ENCODE assay signal across 21 cellular contexts in genomic region chr1:48652334-48652733, GRCh38.
DNase-seq lines count a peak whose midpoint lies in the region; ATAC-seq, FAIRE-seq and TF ChIP-seq lines count a peak whose summit lies in the region.
"Had no signal": no experiment of that assay in that cellular context is flagged by ENCODE, and none has a peak within 500 bp of the region (broad histone marks: within the 10 kb centered on the region; RNA-seq: fewer than 3 reads in every experiment).

No MANE protein-coding gene starts in this region.

- DNase-seq in kidney, result no peak
- no peak for DNase-seq in activated naive CD8-positive, alpha-beta T cell treated with anti-CD3 and anti-CD28 coated beads, Interleukin-2, amount 50 U/mL, for 24 hours
- no peak for DNase-seq in amygdala (lab: John Stamatoyannopoulos, UW)
- DNase-seq: ACHN; BE2C; CD4-positive, alpha-beta memory T cell; DMS153; DMS79; GDM1; GOT3; H7; HFFc6 had no signal

- H3K36me3 Mint-ChIP-seq in activated naive CD8-positive, alpha-beta T cell treated with anti-CD3 and anti-CD28 coated beads, Interleukin-2, amount 50 U/mL, for 24 hours (ENCODE audit: low read depth), result no peaks in the 10 kb centered on the region
- H3K36me3 Mint-ChIP-seq: CD14-positive monocyte; CD4-positive, alpha-beta memory T cell had no signal

- FAIRE-seq in kidney (lab: Jason Lieb, UNC), result no peak
- FAIRE-seq: A204.1, GM19239 had no signal

- H3K27ac Mint-ChIP-seq in activated naive CD8-positive, alpha-beta T cell treated with anti-CD3 and anti-CD28 coated beads, Interleukin-2, amount 50 U/mL, for 24 hours, result no peak overlapping the region
- H3K27ac Mint-ChIP-seq: CD14-positive monocyte; CD4-positive, alpha-beta memory T cell; HFFc6 had no signal

- peaks cover 7 to 9% of the 10 kb centered on the region in 2 donors for H3K4me1 ChIP-seq in kidney (ENCODE audit: control insufficient read depth in 1 of 2, insufficient read depth in 1 of 2, low read depth in 1 of 2, low read length in 2 of 2)

- ATAC-seq in GM18508 (IDR thresholded peaks at IDR 0.05; ENCODE audit: insufficient read depth, unreplicated experiment), result peak; percentile 36
- ATAC-seq in GM19025 (IDR thresholded peaks at IDR 0.05; ENCODE audit: low read depth, unreplicated experiment), result peak; percentile 64
- ATAC-seq in HG03439 (IDR thresholded peaks at IDR 0.05; ENCODE audit: unreplicated experiment), result peak; percentile 37
- no peak for ATAC-seq in activated naive CD8-positive, alpha-beta T cell treated with anti-CD3 and anti-CD28 coated beads, Interleukin-2, amount 50 U/mL, for 24 hours
- ATAC-seq in GM21529 (IDR thresholded peaks at IDR 0.05; ENCODE audit: unreplicated experiment), result no peak
- ATAC-seq: HCT116 had no signal

- intact Hi-C loops in kidney (cut with DNase I), result no loop called here

- H3K27me3 Mint-ChIP-seq in activated naive CD8-positive, alpha-beta T cell treated with anti-CD3 and anti-CD28 coated beads, Interleukin-2, amount 50 U/mL, for 24 hours, result peaks cover 1% of the 10 kb centered on the region

- no peak overlapping the region for H3K27ac ChIP-seq in kidney (ENCODE audit: low read depth in 2 of 2, low read length in 2 of 2)
- H3K27ac ChIP-seq: KMS-11 had no signal

- H3K9ac ChIP-seq in kidney (ENCODE audit: low read length in 2 of 2), result no peak overlapping the region
- H3K9ac ChIP-seq: KMS-11 had no signal

- H3K4me3 ChIP-seq in kidney (ENCODE audit: low read length in 2 of 2), result no peak overlapping the region

- TF ChIP-seq CTCF in kidney (IDR thresholded peaks at IDR 0.05; ENCODE audit: borderline replicate concordance, extremely low read depth, insufficient read depth), result no peak

- H3K9me3 Mint-ChIP-seq in activated naive CD8-positive, alpha-beta T cell treated with anti-CD3 and anti-CD28 coated beads, Interleukin-2, amount 50 U/mL, for 24 hours, result no peaks in the 10 kb centered on the region
- H3K9me3 Mint-ChIP-seq: CD4-positive, alpha-beta memory T cell had no signal

- no peak overlapping the region for H3K4me3 Mint-ChIP-seq in activated naive CD8-positive, alpha-beta T cell treated with anti-CD3 and anti-CD28 coated beads, Interleukin-2, amount 50 U/mL, for 24 hours
- H3K4me3 Mint-ChIP-seq: CD14-positive monocyte; CD4-positive, alpha-beta memory T cell; HFFc6 had no signal

- H3K9me3 ChIP-seq in kidney (ENCODE audit: control insufficient read depth in 1 of 2, low read length in 2 of 2), result no peaks in the 10 kb centered on the region
- H3K9me3 ChIP-seq: BE2C had no signal

- H3K36me3 ChIP-seq in kidney (ENCODE audit: control insufficient read depth in 1 of 2, insufficient read depth in 2 of 2, low read length in 2 of 2), result no peaks in the 10 kb centered on the region
- H3K36me3 ChIP-seq: BE2C had no signal

- H3K4me1 Mint-ChIP-seq in activated naive CD8-positive, alpha-beta T cell treated with anti-CD3 and anti-CD28 coated beads, Interleukin-2, amount 50 U/mL, for 24 hours, result no peaks in the 10 kb centered on the region
- H3K4me1 Mint-ChIP-seq: CD4-positive, alpha-beta memory T cell had no signal

Comparison
In these comparisons a context has a peak if more than half of its experiments do, and no peak if none do; other contexts are left out.
1. ATAC-seq: peak in GM18508 (single experiment), GM19025 (single experiment) and HG03439 (single experiment); none in activated naive CD8-positive, alpha-beta T cell treated with anti-CD3 and anti-CD28 coated beads, Interleukin-2, amount 50 U/mL, for 24 hours (single experiment) and GM21529 (single experiment).